8 cellular contexts compared by ENCODE assay signal in genomic region chr15:44710236-44711088, GRCh38. TPM values are rescaled to one million over a fixed set of nuclear protein-coding genes. Genes with fewer than 3 reads are reported as not detected.
A peak's percentile ranks its signal among the peaks of the same experiment; 100 is the strongest.
DNase-seq lines count a peak whose midpoint lies in the region; ATAC-seq, FAIRE-seq and TF ChIP-seq lines count a peak whose summit lies in the region.

No MANE protein-coding gene starts in this region.

- H3K9ac ChIP-seq in BLaER1 (peak overlapping the region; percentile 99), mammary epithelial cell (ENCODE audit: insufficient read depth, low read length) (peak overlapping the region; percentile 92), HepG2 (ENCODE audit: insufficient read depth, low read depth, low read length) (peak overlapping the region; percentile 94)

- H4K20me1 ChIP-seq in BLaER1, result peaks cover 41% of the 10 kb centered on the region
- no peaks in the 10 kb centered on the region for H4K20me1 ChIP-seq in mammary epithelial cell (ENCODE audit: insufficient read depth, low read length)
- peaks cover 17% of the 10 kb centered on the region; the same call in 1 of the 2 replicates for H4K20me1 ChIP-seq in HepG2 (ENCODE audit: insufficient read depth, low read length)

- no peak for TF ChIP-seq EP300 in HepG2 (IDR thresholded peaks at IDR 0.05; ENCODE audit: low read depth in 2 of 2, low read length in 2 of 2)
- TF ChIP-seq EP300 in HepG2 (CRISPR knock-in tag; IDR thresholded peaks at IDR 0.05; ENCODE audit: borderline replicate concordance), result no peak

- CTCF ChIA-PET in Panc1 (lab: Charles Lee) (interaction anchor here (0.6 to 1.3 kb wide), 8 partner anchors 19 to 165 kb away, joined by 3 to 7 read pairs (median 5); partner anchors contain the start of gene SPG11), mammary epithelial cell (lab: Charles Lee; ENCODE audit: low non-redundant PET) (no interaction called here), HepG2 (lab: Yijun Ruan, JAX; ENCODE audit: low intra/inter-chr PET ratio, low total read pairs) (no interaction called here)

- peaks cover 41% of the 10 kb centered on the region for H3K79me2 ChIP-seq in mammary epithelial cell (ENCODE audit: insufficient read depth, low read length)
- H3K79me2 ChIP-seq in HepG2 (ENCODE audit: insufficient read depth, low read length), result peaks cover 39% of the 10 kb centered on the region

- peaks cover 35% of the 10 kb centered on the region for H3K36me3 ChIP-seq in BLaER1
- peaks cover 5% of the 10 kb centered on the region for H3K36me3 ChIP-seq in Panc1 (ENCODE audit: control insufficient read depth, insufficient read depth, low read length)
- peaks cover 3% of the 10 kb centered on the region for H3K36me3 ChIP-seq in mammary epithelial cell (ENCODE audit: insufficient read depth, low read length)
- peaks cover 0 to 7% of the 10 kb centered on the region in 2 experiments; a peak in 1 of 5 replicates for H3K36me3 ChIP-seq in HepG2 (replicated peaks in 1 of 2; ENCODE audit: control insufficient read depth in 1 of 2, insufficient read depth in 2 of 2, low read length in 2 of 2)
- H3K36me3 ChIP-seq in thoracic aorta, result peaks cover under 1% of the 10 kb centered on the region

- dilution Hi-C loops in mammary epithelial cell (cut with HindIII; ENCODE audit: low sequenced_read_pairs), result no loop called here

- in situ Hi-C loops in Panc1 (cut with HindIII; ENCODE audit: low pct_unique_long_range_greater_than_20kb, low sequenced_read_pairs), result no loop called here
- in situ Hi-C loops in mammary epithelial cell (cut with MboI; ENCODE audit: low sequenced_read_pairs in 2 of 2), result no loop called here
- in situ Hi-C loops in HepG2 (cut with HindIII; ENCODE audit: extremely low pct_ligation_motif_present, low pct_unique_long_range_greater_than_20kb), result no loop called here
- in situ Hi-C loops in G401 (cut with HindIII; ENCODE audit: low sequenced_read_pairs), result no loop called here

- ATAC-seq in Panc1 (peak; percentile 0; the same call in 1 of the 2 replicates), HepG2 (no peak), thoracic aorta (ENCODE audit: insufficient number of reproducible peaks, low FRiP score, low read depth) (no peak), HG03135 (IDR thresholded peaks at IDR 0.05; ENCODE audit: unreplicated experiment) (no peak)

- peaks cover 35% of the 10 kb centered on the region for H3K4me1 ChIP-seq in BLaER1
- peaks cover 23% of the 10 kb centered on the region for H3K4me1 ChIP-seq in Panc1 (ENCODE audit: control insufficient read depth, insufficient read depth, low read length)
- H3K4me1 ChIP-seq in mammary epithelial cell (ENCODE audit: insufficient read depth, low read length), result peaks cover 19% of the 10 kb centered on the region
- peaks cover 36% of the 10 kb centered on the region for H3K4me1 ChIP-seq in HepG2 (ENCODE audit: insufficient read depth, low read length)
- H3K4me1 ChIP-seq in thoracic aorta (ENCODE audit: control insufficient read depth in 1 of 2, low read depth in 2 of 2), result peaks cover 13 to 33% of the 10 kb centered on the region in 2 donors

- H3K4me2 ChIP-seq in BLaER1 (peak overlapping the region; percentile 82), mammary epithelial cell (ENCODE audit: insufficient read depth, low read depth, low read length) (peak overlapping the region; percentile 89), HepG2 (ENCODE audit: low read depth, low read length) (peak overlapping the region; percentile 88)

- peak; percentile 31 for TF ChIP-seq CTCF in GM20000 (IDR thresholded peaks at IDR 0.05; ENCODE audit: extremely low read depth, missing control alignments)
- TF ChIP-seq CTCF in Panc1 (IDR thresholded peaks at IDR 0.05), result peak; percentile 80
- TF ChIP-seq CTCF in mammary epithelial cell (conservative IDR thresholded peaks at IDR 0.05 in 1 of 2, IDR thresholded peaks at IDR 0.05 in 1 of 2; ENCODE audit: extremely low read depth in 1 of 2, insufficient read depth in 1 of 2, low read depth in 1 of 2, low read length in 2 of 2), result peak; percentile 24 to 46
- peak; percentile 57 for TF ChIP-seq CTCF in HepG2 (CRISPR knock-in tag; IDR thresholded peaks at IDR 0.05)
- TF ChIP-seq CTCF in thoracic aorta (IDR thresholded peaks at IDR 0.05), result peak; percentile 4

- 36% methylated on average over 11 of the region's 11 CpGs for WGBS in mammary epithelial cell (ENCODE audit: low coverage, missing lambda C conversion rate)
- WGBS in HepG2 (ENCODE audit: low lambda C conversion rate), result 31% methylated on average over 11 of the region's 11 CpGs

- H3K27me3 ChIP-seq in BLaER1 (no peaks in the 10 kb centered on the region), Panc1 (ENCODE audit: control insufficient read depth, insufficient read depth, low read length) (no peaks in the 10 kb centered on the region), mammary epithelial cell (ENCODE audit: insufficient read depth, low read length) (no peaks in the 10 kb centered on the region), HepG2 (ENCODE audit: control insufficient read depth in 1 of 2, insufficient read depth in 2 of 2, low read length in 2 of 2) (no peaks in the 10 kb centered on the region; a peak in 1 of 5 replicates), thoracic aorta (replicated peaks; ENCODE audit: insufficient read depth) (no peaks in the 10 kb centered on the region)

- intact Hi-C loops in Panc1 (cut with micrococcal nuclease; ENCODE audit: unreplicated experiment) (no loop called here), mammary epithelial cell (cut with micrococcal nuclease) (loop anchor here (1.0 kb wide), 1 partner anchor 19 kb away; no protein-coding TSS in a partner anchor), HepG2 (cut with micrococcal nuclease; ENCODE audit: unreplicated experiment) (loop anchor here (1.0 to 2.0 kb wide), 3 partner anchors 18 to 48 kb away; partner anchors contain the start of gene SPG11)

- DNase-seq in GM20000 (ENCODE audit: low spot score) (peak; percentile 45), Panc1 (ENCODE audit: low read depth, low spot score) (no peak), mammary epithelial cell (no peak), HepG2 (ENCODE audit: low spot score) (no peak), thoracic aorta (ENCODE audit: low spot score) (no peak), G401 (ENCODE audit: low spot score) (no peak)

- H3K27ac ChIP-seq in BLaER1 (peak overlapping the region; percentile 98), Panc1 (ENCODE audit: low read length) (peak overlapping the region; percentile 94), mammary epithelial cell (ENCODE audit: insufficient read depth, low read depth, low read length) (peak overlapping the region; percentile 80), HepG2 (ENCODE audit: extremely low read length, insufficient read depth, low read length) (peak overlapping the region; percentile 96), thoracic aorta (peak overlapping the region; percentile 99)

- H3K9me3 ChIP-seq in BLaER1 (0 out of 2 replicates have a peak, but pooled peaks cover 5% of the 10 kb centered on the region), Panc1 (ENCODE audit: control insufficient read depth, insufficient read depth, low read depth, low read length) (no peaks in the 10 kb centered on the region), mammary epithelial cell (replicated peaks; ENCODE audit: insufficient read depth, low read length) (no peaks in the 10 kb centered on the region), HepG2 (ENCODE audit: low read length) (no peaks in the 10 kb centered on the region), thoracic aorta (no peaks in the 10 kb centered on the region)

- H3K4me3 ChIP-seq in BLaER1, result peak overlapping the region; percentile 97
- H3K4me3 ChIP-seq in Panc1 (ENCODE audit: low read depth in 2 of 2, low read length in 2 of 2), result peak overlapping the region; percentile 76 to 99
- H3K4me3 ChIP-seq in mammary epithelial cell (replicated peaks in 1 of 3; ENCODE audit: insufficient read depth in 1 of 3, low read depth in 2 of 3, low read length in 3 of 3), result peak overlapping the region; percentile 74 to 98 (median 78)
- peak overlapping the region; percentile 85 to 99 (median 96) for H3K4me3 ChIP-seq in HepG2 (replicated peaks in 1 of 3; ENCODE audit: insufficient read depth in 1 of 3, low read depth in 2 of 3, low read length in 3 of 3)
- peak overlapping the region; percentile 99 for H3K4me3 ChIP-seq in thoracic aorta

- H2AFZ ChIP-seq in mammary epithelial cell (ENCODE audit: low read depth, low read length), result peak overlapping the region; percentile 93
- peak overlapping the region; percentile 94 for H2AFZ ChIP-seq in HepG2 (ENCODE audit: low read length)

- POLR2A ChIA-PET in Panc1 (lab: Charles Lee), result interaction anchor here (0.5 to 3.8 kb wide), 3 partner anchors 15 to 31 kb away, joined by 3 to 28 read pairs (median 4); no protein-coding TSS in a partner anchor
- POLR2A ChIA-PET in HepG2 (lab: Yijun Ruan, JAX), result interaction anchor here (1.0 to 6.6 kb wide), 11 partner anchors 11 to 377 kb away, joined by 3 to 157 read pairs (median 9); partner anchors contain the start of genes EIF3J, SPG11 and TRIM69

- BruUV-seq in Panc1 (replicated peaks; lab: Mats Ljungman, UMichigan) (TSS peak; percentile 83), mammary epithelial cell (replicated peaks; lab: Mats Ljungman, UMichigan) (TSS peak; percentile 59), HepG2 (replicated peaks; lab: Mats Ljungman, UMichigan) (TSS peak; percentile 70)

- no peak for TF ChIP-seq RAD21 in HepG2 (CRISPR knock-in tag; IDR thresholded peaks at IDR 0.05)

- FAIRE-seq in HepG2 (lab: Jason Lieb, UNC), result no peak

- no peak for TF ChIP-seq POLR2A in HepG2 (IDR thresholded peaks at IDR 0.05; ENCODE audit: insufficient read depth in 1 of 2, low read depth in 2 of 2, low read length in 2 of 2)

RNA-seq across cellular contexts. Expression of gene PATL2, which starts 0.7 kb away (rescaled TPM):
- 0.49 TPM for total RNA-seq in Panc1 (2021; ENCODE audit: unreplicated experiment)
- polyA plus RNA-seq in Panc1 (2012; ENCODE audit: insufficient read length), result not detected
- not detected for total RNA-seq in mammary epithelial cell
- polyA plus RNA-seq in mammary epithelial cell, result 0.12 TPM
- polyA minus RNA-seq in mammary epithelial cell, result not detected
- 0.15 TPM in 1 of 2 replicates, not detected in the other for total RNA-seq in HepG2 (2016; rRNA removed; fragmentation: Illumina TruSeq; extraction: Trizol)
- 0.30 TPM in 1 of 2 replicates, not detected in the other for total RNA-seq in HepG2 (2016; cell fraction: cytosol; rRNA removed; fragmentation: Illumina TruSeq; extraction: Trizol; ENCODE audit: low read depth)
- total RNA-seq in HepG2 (2016; cell fraction: insoluble cytoplasmic fraction; rRNA removed; fragmentation: Illumina TruSeq; extraction: Trizol), result 0.11 and 0.30 TPM in 2 replicates
- total RNA-seq in HepG2 (2016; cell fraction: membrane; rRNA removed; fragmentation: Illumina TruSeq; extraction: Trizol), result 0.14 TPM in 1 of 2 replicates, not detected in the other
- 0.71 TPM in 1 of 2 replicates, not detected in the other for total RNA-seq in HepG2 (2016; cell fraction: nucleus; rRNA removed; fragmentation: Illumina TruSeq; extraction: Trizol)
- polyA plus RNA-seq in HepG2 (2011; rRNA removed), result 0.37 and 0.53 TPM in 2 replicates
- 0.11 and 0.32 TPM in 2 replicates for polyA plus RNA-seq in HepG2 (2011; cell fraction: cytosol; rRNA removed)
- polyA plus RNA-seq in HepG2 (2011; cell fraction: nucleus; rRNA removed), result 2.6 TPM in 2 replicates
- 0.44 and 0.49 TPM in 2 replicates for polyA plus RNA-seq in HepG2 (2012)
- 0.24 TPM in 1 of 2 replicates, not detected in the other for polyA plus RNA-seq in HepG2 (2016; cell fraction: cytosol; fragmentation: Illumina TruSeq; extraction: Trizol; ENCODE audit: low read depth)
- 0.27 TPM in 1 of 2 replicates, not detected in the other for polyA plus RNA-seq in HepG2 (2016; cell fraction: insoluble cytoplasmic fraction; fragmentation: Illumina TruSeq; extraction: Trizol; ENCODE audit: low read depth)
- polyA plus RNA-seq in HepG2 (2016; cell fraction: membrane; fragmentation: Illumina TruSeq; extraction: Trizol; ENCODE audit: low read depth), result 0.09 TPM in 1 of 2 replicates, not detected in the other
- polyA plus RNA-seq in HepG2 (2016; cell fraction: nucleus; fragmentation: Illumina TruSeq; extraction: Trizol; ENCODE audit: insufficient read depth, low read depth), result 0.56 and 1.5 TPM in 2 replicates
- polyA minus RNA-seq in HepG2 (2011; rRNA and poly(A)+ RNA removed; ENCODE audit: low replicate concordance), result 1.1 TPM in 1 of 2 replicates, not detected in the other
- not detected in 2 replicates for polyA minus RNA-seq in HepG2 (2011; cell fraction: cytosol; rRNA and poly(A)+ RNA removed)
- polyA minus RNA-seq in HepG2 (2011; cell fraction: nucleus; rRNA and poly(A)+ RNA removed), result 0.39 and 1.5 TPM in 2 replicates
- total RNA-seq in thoracic aorta, result 1 to 10 TPM; 1.1 to 1.3 TPM
- not detected in 2 replicates for total RNA-seq in G401 (2014; rRNA removed; shearing (Covaris generic))

RNA-seq across cellular contexts. Expression of gene B2M, which starts 0.9 kb away (rescaled TPM):
- 914 TPM for total RNA-seq in Panc1 (2021; ENCODE audit: unreplicated experiment)
- 836 TPM for polyA plus RNA-seq in Panc1 (2012; ENCODE audit: insufficient read length)
- 100 to 1,000 TPM; 416 to 518 TPM for total RNA-seq in mammary epithelial cell
- 2,230 TPM for polyA plus RNA-seq in mammary epithelial cell
- polyA minus RNA-seq in mammary epithelial cell, result 465 TPM
- 530 and 784 TPM in 2 replicates for total RNA-seq in HepG2 (2016; rRNA removed; fragmentation: Illumina TruSeq; extraction: Trizol)
- total RNA-seq in HepG2 (2016; cell fraction: cytosol; rRNA removed; fragmentation: Illumina TruSeq; extraction: Trizol; ENCODE audit: low read depth), result 119 and 125 TPM in 2 replicates
- 505 and 836 TPM in 2 replicates for total RNA-seq in HepG2 (2016; cell fraction: insoluble cytoplasmic fraction; rRNA removed; fragmentation: Illumina TruSeq; extraction: Trizol)
- 137 and 145 TPM in 2 replicates for total RNA-seq in HepG2 (2016; cell fraction: membrane; rRNA removed; fragmentation: Illumina TruSeq; extraction: Trizol)
- 527 and 591 TPM in 2 replicates for total RNA-seq in HepG2 (2016; cell fraction: nucleus; rRNA removed; fragmentation: Illumina TruSeq; extraction: Trizol)
- 754 and 857 TPM in 2 replicates for polyA plus RNA-seq in HepG2 (2011; rRNA removed)
- 1,404 and 3,087 TPM in 2 replicates for polyA plus RNA-seq in HepG2 (2011; cell fraction: cytosol; rRNA removed)
- 194 and 300 TPM in 2 replicates for polyA plus RNA-seq in HepG2 (2011; cell fraction: nucleus; rRNA removed)
- polyA plus RNA-seq in HepG2 (2012), result 589 and 873 TPM in 2 replicates
- 135 and 139 TPM in 2 replicates for polyA plus RNA-seq in HepG2 (2016; cell fraction: cytosol; fragmentation: Illumina TruSeq; extraction: Trizol; ENCODE audit: low read depth)
- polyA plus RNA-seq in HepG2 (2016; cell fraction: insoluble cytoplasmic fraction; fragmentation: Illumina TruSeq; extraction: Trizol; ENCODE audit: low read depth), result 442 and 475 TPM in 2 replicates
- polyA plus RNA-seq in HepG2 (2016; cell fraction: membrane; fragmentation: Illumina TruSeq; extraction: Trizol; ENCODE audit: low read depth), result 123 and 125 TPM in 2 replicates
- 916 and 917 TPM in 2 replicates for polyA plus RNA-seq in HepG2 (2016; cell fraction: nucleus; fragmentation: Illumina TruSeq; extraction: Trizol; ENCODE audit: insufficient read depth, low read depth)
- 191 and 793 TPM in 2 replicates for polyA minus RNA-seq in HepG2 (2011; rRNA and poly(A)+ RNA removed; ENCODE audit: low replicate concordance)
- polyA minus RNA-seq in HepG2 (2011; cell fraction: cytosol; rRNA and poly(A)+ RNA removed), result 308 and 333 TPM in 2 replicates
- polyA minus RNA-seq in HepG2 (2011; cell fraction: nucleus; rRNA and poly(A)+ RNA removed), result 168 and 193 TPM in 2 replicates
- 1,000 to 10,000 TPM; 2,389 to 3,309 TPM for total RNA-seq in thoracic aorta
- total RNA-seq in G401 (2014; rRNA removed; shearing (Covaris generic)), result 977 and 997 TPM in 2 replicates

RNA-seq across cellular contexts. Expression of gene TRIM69, which starts 25.9 kb away (rescaled TPM):
- total RNA-seq in Panc1 (2021; ENCODE audit: unreplicated experiment) (16.7 TPM), mammary epithelial cell (1 to 10 TPM; 7.7 to 9.0 TPM), HepG2 (2016; rRNA removed; fragmentation: Illumina TruSeq; extraction: Trizol) (2.6 and 4.0 TPM in 2 replicates), thoracic aorta (10 to 100 TPM; 10.4 to 65.0 TPM)
- 14.9 TPM for polyA plus RNA-seq in Panc1 (2012; ENCODE audit: insufficient read length)
- polyA plus RNA-seq in mammary epithelial cell (4.5 TPM), HepG2 (2011; rRNA removed) (2.7 and 3.2 TPM in 2 replicates)
- polyA minus RNA-seq in mammary epithelial cell, result 32.9 TPM
- 2.6 and 3.3 TPM in 2 replicates for total RNA-seq in HepG2 (2016; cell fraction: cytosol; rRNA removed; fragmentation: Illumina TruSeq; extraction: Trizol; ENCODE audit: low read depth)
- 2.7 and 3.4 TPM in 2 replicates for total RNA-seq in HepG2 (2016; cell fraction: insoluble cytoplasmic fraction; rRNA removed; fragmentation: Illumina TruSeq; extraction: Trizol)
- 5.1 and 6.1 TPM in 2 replicates for total RNA-seq in HepG2 (2016; cell fraction: membrane; rRNA removed; fragmentation: Illumina TruSeq; extraction: Trizol)
- 2.0 TPM in 2 replicates for total RNA-seq in HepG2 (2016; cell fraction: nucleus; rRNA removed; fragmentation: Illumina TruSeq; extraction: Trizol)
- polyA plus RNA-seq in HepG2 (2011; cell fraction: cytosol; rRNA removed), result 2.1 and 2.9 TPM in 2 replicates
- 0.88 and 1.4 TPM in 2 replicates for polyA plus RNA-seq in HepG2 (2011; cell fraction: nucleus; rRNA removed)
- 2.3 and 2.6 TPM in 2 replicates for polyA plus RNA-seq in HepG2 (2012)
- polyA plus RNA-seq in HepG2 (2016; cell fraction: cytosol; fragmentation: Illumina TruSeq; extraction: Trizol; ENCODE audit: low read depth), result 2.8 and 4.0 TPM in 2 replicates
- polyA plus RNA-seq in HepG2 (2016; cell fraction: insoluble cytoplasmic fraction; fragmentation: Illumina TruSeq; extraction: Trizol; ENCODE audit: low read depth), result 5.4 and 8.8 TPM in 2 replicates
- 5.4 and 6.5 TPM in 2 replicates for polyA plus RNA-seq in HepG2 (2016; cell fraction: membrane; fragmentation: Illumina TruSeq; extraction: Trizol; ENCODE audit: low read depth)
- polyA plus RNA-seq in HepG2 (2016; cell fraction: nucleus; fragmentation: Illumina TruSeq; extraction: Trizol; ENCODE audit: insufficient read depth, low read depth), result 2.5 and 2.8 TPM in 2 replicates
- polyA minus RNA-seq in HepG2 (2011; rRNA and poly(A)+ RNA removed; ENCODE audit: low replicate concordance), result 3.3 and 13.1 TPM in 2 replicates
- 2.7 and 3.2 TPM in 2 replicates for polyA minus RNA-seq in HepG2 (2011; cell fraction: cytosol; rRNA and poly(A)+ RNA removed)
- polyA minus RNA-seq in HepG2 (2011; cell fraction: nucleus; rRNA and poly(A)+ RNA removed), result 1.7 and 2.2 TPM in 2 replicates
- total RNA-seq in G401 (2014; rRNA removed; shearing (Covaris generic)), result 9.2 and 10.6 TPM in 2 replicates

RNA-seq across cellular contexts. Expression of gene SPG11, which starts 47.0 kb away (rescaled TPM):
- 55.0 TPM for total RNA-seq in Panc1 (2021; ENCODE audit: unreplicated experiment)
- 42.1 TPM for polyA plus RNA-seq in Panc1 (2012; ENCODE audit: insufficient read length)
- 10 to 100 TPM; 55.4 to 76.2 TPM for total RNA-seq in mammary epithelial cell
- polyA plus RNA-seq in mammary epithelial cell, result 37.3 TPM
- polyA minus RNA-seq in mammary epithelial cell, result 192 TPM
- 31.5 and 35.0 TPM in 2 replicates for total RNA-seq in HepG2 (2016; rRNA removed; fragmentation: Illumina TruSeq; extraction: Trizol)
- 17.8 and 19.8 TPM in 2 replicates for total RNA-seq in HepG2 (2016; cell fraction: cytosol; rRNA removed; fragmentation: Illumina TruSeq; extraction: Trizol; ENCODE audit: low read depth)
- 35.7 and 36.6 TPM in 2 replicates for total RNA-seq in HepG2 (2016; cell fraction: insoluble cytoplasmic fraction; rRNA removed; fragmentation: Illumina TruSeq; extraction: Trizol)
- total RNA-seq in HepG2 (2016; cell fraction: membrane; rRNA removed; fragmentation: Illumina TruSeq; extraction: Trizol), result 18.9 and 19.7 TPM in 2 replicates
- total RNA-seq in HepG2 (2016; cell fraction: nucleus; rRNA removed; fragmentation: Illumina TruSeq; extraction: Trizol), result 39.3 and 47.3 TPM in 2 replicates
- 40.7 and 44.5 TPM in 2 replicates for polyA plus RNA-seq in HepG2 (2011; rRNA removed)
- 26.2 and 28.9 TPM in 2 replicates for polyA plus RNA-seq in HepG2 (2011; cell fraction: cytosol; rRNA removed)
- 52.6 and 61.8 TPM in 2 replicates for polyA plus RNA-seq in HepG2 (2011; cell fraction: nucleus; rRNA removed)
- 19.4 and 21.0 TPM in 2 replicates for polyA plus RNA-seq in HepG2 (2012)
- 1.7 and 2.1 TPM in 2 replicates for polyA plus RNA-seq in HepG2 (2016; cell fraction: cytosol; fragmentation: Illumina TruSeq; extraction: Trizol; ENCODE audit: low read depth)
- 26.2 and 26.5 TPM in 2 replicates for polyA plus RNA-seq in HepG2 (2016; cell fraction: insoluble cytoplasmic fraction; fragmentation: Illumina TruSeq; extraction: Trizol; ENCODE audit: low read depth)
- 3.5 and 4.5 TPM in 2 replicates for polyA plus RNA-seq in HepG2 (2016; cell fraction: membrane; fragmentation: Illumina TruSeq; extraction: Trizol; ENCODE audit: low read depth)
- 47.3 and 52.3 TPM in 2 replicates for polyA plus RNA-seq in HepG2 (2016; cell fraction: nucleus; fragmentation: Illumina TruSeq; extraction: Trizol; ENCODE audit: insufficient read depth, low read depth)
- 115 and 186 TPM in 2 replicates for polyA minus RNA-seq in HepG2 (2011; rRNA and poly(A)+ RNA removed; ENCODE audit: low replicate concordance)
- polyA minus RNA-seq in HepG2 (2011; cell fraction: cytosol; rRNA and poly(A)+ RNA removed), result 24.8 and 26.5 TPM in 2 replicates
- 93.0 and 127 TPM in 2 replicates for polyA minus RNA-seq in HepG2 (2011; cell fraction: nucleus; rRNA and poly(A)+ RNA removed)
- 10 to 100 TPM; 68.1 to 76.0 TPM for total RNA-seq in thoracic aorta
- 43.8 and 44.9 TPM in 2 replicates for total RNA-seq in G401 (2014; rRNA removed; shearing (Covaris generic))

Comparison
In these comparisons a context has a peak if more than half of its experiments do, and no peak if none do; other contexts are left out.
1. CTCF ChIP-seq: peak in every context shown above with its lines; median percentile 80 in Panc1; 57 in HepG2; 35 in mammary epithelial cell; 31 in GM20000; 4 in thoracic aorta.